In genomic region chr11:3808846-3809623, GRCh38 we compare ENCODE assay signal across 2 cellular contexts.
TF ChIP-seq lines count a peak whose summit lies in the region.

No MANE protein-coding gene starts in this region.

TF ChIP-seq in SK-N-SH treated with all-trans-retinoic acid at 6 μM for 48 hours, 23 proteins besides CTCF, POLR2A, EP300 and RAD21:
- TF ChIP-seq GLIS3 (CRISPR knock-in tag; IDR thresholded peaks at IDR 0.05) (no peak), ZFP3 (CRISPR knock-in tag; IDR thresholded peaks at IDR 0.05) (no peak), RARB (CRISPR knock-in tag; IDR thresholded peaks at IDR 0.05) (no peak), TSHZ2 (CRISPR knock-in tag; IDR thresholded peaks at IDR 0.05) (no peak), ZC3H10 (CRISPR knock-in tag; IDR thresholded peaks at IDR 0.05) (no peak), CSDC2 (CRISPR knock-in tag; IDR thresholded peaks at IDR 0.05) (no peak), ESRRG (CRISPR knock-in tag; IDR thresholded peaks at IDR 0.05) (no peak), SNAI2 (CRISPR knock-in tag; IDR thresholded peaks at IDR 0.05) (no peak), ARNTL (CRISPR knock-in tag; IDR thresholded peaks at IDR 0.05; ENCODE audit: borderline replicate concordance, low read depth) (no peak), ZNF8 (CRISPR knock-in tag; IDR thresholded peaks at IDR 0.05) (no peak), ZNF70 (CRISPR knock-in tag; IDR thresholded peaks at IDR 0.05) (no peak), ISL1 (CRISPR knock-in tag; IDR thresholded peaks at IDR 0.05) (no peak), TCF4 (CRISPR knock-in tag; IDR thresholded peaks at IDR 0.05; ENCODE audit: borderline replicate concordance) (no peak), OSR1 (CRISPR knock-in tag; IDR thresholded peaks at IDR 0.05) (no peak), PATZ1 (CRISPR knock-in tag; IDR thresholded peaks at IDR 0.05; ENCODE audit: borderline replicate concordance) (no peak), ZFP30 (CRISPR knock-in tag; IDR thresholded peaks at IDR 0.05) (no peak), PPARA (CRISPR knock-in tag; IDR thresholded peaks at IDR 0.05; ENCODE audit: borderline replicate concordance) (no peak)

TF ChIP-seq in HepG2, 621 proteins besides CTCF, POLR2A, EP300 and RAD21:
- TF ChIP-seq BCL6 (CRISPR knock-in tag; IDR thresholded peaks at IDR 0.05): 0 out of 2 replicates have a peak, but pooled peaks have one; percentile 5
- TF ChIP-seq BRCA1 (CRISPR knock-in tag; IDR thresholded peaks at IDR 0.05): no peak
- no peak for TF ChIP-seq ZNF740 (CRISPR knock-in tag; IDR thresholded peaks at IDR 0.05)
- TF ChIP-seq TARDBP (CRISPR knock-in tag; IDR thresholded peaks at IDR 0.05): 0 out of 2 replicates have a peak, but pooled peaks have one; percentile 12
- TF ChIP-seq DMAP1 (CRISPR knock-in tag; IDR thresholded peaks at IDR 0.05): peak; percentile 6; the same call in 1 of the 2 replicates
- TF ChIP-seq ZNF768 (CRISPR knock-in tag; IDR thresholded peaks at IDR 0.05): no peak; the same call in 1 of the 2 replicates
- peak; percentile 9; the same call in 1 of the 2 replicates for TF ChIP-seq MYPOP (CRISPR knock-in tag; IDR thresholded peaks at IDR 0.05)
- 0 out of 2 replicates have a peak, but pooled peaks have one; percentile 39 for TF ChIP-seq ZNF430 (CRISPR knock-in tag; IDR thresholded peaks at IDR 0.05)
- TF ChIP-seq ZNF558 (CRISPR knock-in tag; IDR thresholded peaks at IDR 0.05; ENCODE audit: borderline replicate concordance): no peak
- TF ChIP-seq ZNF574 (CRISPR knock-in tag; IDR thresholded peaks at IDR 0.05): peak; percentile 67
- 0 out of 2 replicates have a peak, but pooled peaks have one; percentile 40 for TF ChIP-seq TGIF2 (CRISPR knock-in tag; IDR thresholded peaks at IDR 0.05)
- TF ChIP-seq MXD4 (CRISPR knock-in tag; IDR thresholded peaks at IDR 0.05): 0 out of 2 replicates have a peak, but pooled peaks have one; percentile 11
- no peak for TF ChIP-seq ZFP36L2 (CRISPR knock-in tag; IDR thresholded peaks at IDR 0.05)
- 0 out of 2 replicates have a peak, but pooled peaks have one; percentile 31 for TF ChIP-seq RCOR2 (CRISPR knock-in tag; IDR thresholded peaks at IDR 0.05)
- no peak for TF ChIP-seq ZNF337 (CRISPR knock-in tag; IDR thresholded peaks at IDR 0.05; ENCODE audit: borderline replicate concordance, low read depth)
- peak; percentile 56 for TF ChIP-seq STAG1 (CRISPR knock-in tag; IDR thresholded peaks at IDR 0.05)
- TF ChIP-seq NR2F2 (IDR thresholded peaks at IDR 0.05; ENCODE audit: borderline replicate concordance, low read depth): 0 out of 2 replicates have a peak, but pooled peaks have one; percentile 7
- TF ChIP-seq NKX3-1 (CRISPR knock-in tag; IDR thresholded peaks at IDR 0.05): no peak
- 0 out of 2 replicates have a peak, but pooled peaks have one; percentile 41 for TF ChIP-seq ZNF512B (CRISPR knock-in tag; IDR thresholded peaks at IDR 0.05; ENCODE audit: borderline replicate concordance)
- no peak for TF ChIP-seq E2F2 (CRISPR knock-in tag; IDR thresholded peaks at IDR 0.05; ENCODE audit: borderline replicate concordance)
- peak; percentile 10; the same call in 1 of the 2 replicates for TF ChIP-seq SAP130 (CRISPR knock-in tag; IDR thresholded peaks at IDR 0.05; ENCODE audit: low read depth)
- no peak for TF ChIP-seq USF2 (IDR thresholded peaks at IDR 0.05; ENCODE audit: low read depth, low read length)
- 0 out of 2 replicates have a peak, but pooled peaks have one; percentile 18 for TF ChIP-seq USF2 (CRISPR knock-in tag; IDR thresholded peaks at IDR 0.05; ENCODE audit: borderline replicate concordance)
- TF ChIP-seq GATAD2A (CRISPR knock-in tag; IDR thresholded peaks at IDR 0.05): 0 out of 2 replicates have a peak, but pooled peaks have one; percentile 11
- TF ChIP-seq ZNF382 (CRISPR knock-in tag; IDR thresholded peaks at IDR 0.05; ENCODE audit: borderline replicate concordance): no peak
- TF ChIP-seq STAT6 (CRISPR knock-in tag; IDR thresholded peaks at IDR 0.05; ENCODE audit: borderline replicate concordance): no peak
- no peak for TF ChIP-seq ELK4 (CRISPR knock-in tag; IDR thresholded peaks at IDR 0.05; ENCODE audit: borderline replicate concordance)
- no peak for TF ChIP-seq ZBTB42 (CRISPR knock-in tag; IDR thresholded peaks at IDR 0.05)
- peak; percentile 96 for TF ChIP-seq ZNF629 (CRISPR knock-in tag; conservative IDR thresholded peaks at IDR 0.05)
- no peak for TF ChIP-seq ATF7-NPFF (CRISPR knock-in tag; IDR thresholded peaks at IDR 0.05; ENCODE audit: low read depth)
- TF ChIP-seq ZFP90 (CRISPR knock-in tag; IDR thresholded peaks at IDR 0.05; ENCODE audit: borderline replicate concordance): no peak
- peak; percentile 50 for TF ChIP-seq SMC3 (IDR thresholded peaks at IDR 0.05; ENCODE audit: low read length)
- TF ChIP-seq CHD4 (IDR thresholded peaks at IDR 0.05; ENCODE audit: borderline replicate concordance, low read length): peak; percentile 52; the same call in 1 of the 2 replicates
- 0 out of 2 replicates have a peak, but pooled peaks have one; percentile 42 for TF ChIP-seq ZMYM3 (CRISPR knock-in tag; IDR thresholded peaks at IDR 0.05)
